Comparison of ENCODE assay signal across 9 cellular contexts in the genomic region with DNA sequence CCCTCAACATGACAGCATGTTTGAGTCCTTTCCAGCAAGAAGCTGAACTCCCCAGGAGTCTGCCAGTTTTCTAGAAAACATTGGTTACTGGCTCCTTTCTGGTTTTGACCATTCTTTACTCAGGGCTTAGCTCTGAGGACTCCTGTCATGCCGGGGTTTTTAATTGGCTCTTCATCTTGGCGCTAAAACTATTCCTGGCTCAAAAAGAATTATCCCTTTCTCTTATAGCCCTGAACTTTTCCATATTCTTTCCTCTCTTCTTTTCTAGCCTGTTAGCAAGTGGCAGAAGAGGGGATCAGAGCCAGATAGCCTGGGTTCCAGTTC. TPM values are rescaled to one million over a fixed set of nuclear protein-coding genes. Genes with fewer than 3 reads are reported as not detected.
DNase-seq lines count a peak whose midpoint lies in the region; ATAC-seq and TF ChIP-seq lines count a peak whose summit lies in the region.
"Had no signal": no experiment of that assay in that cellular context is flagged by ENCODE, and none has a peak within 500 bp of the region (broad histone marks: within the 10 kb centered on the region; RNA-seq: fewer than 3 reads in every experiment).

No MANE protein-coding gene starts in this region.

- DNase-seq in DND-41 (no peak), SK-N-SH (no peak), globus pallidus (ENCODE audit: low spot score) (no peak), thyroid gland (no peak), NCI-H345 (lab: John Stamatoyannopoulos, UW) (no peak), esophagus squamous epithelium (lab: John Stamatoyannopoulos, UW) (no peak)
- DNase-seq: stimulated activated CD4-positive, alpha-beta T cell treated with anti-CD3 and anti-CD28 coated beads, Interleukin-1b, Interleukin-23, amount 100 ng/mL, for 48 hours had no signal

- no peak for TF ChIP-seq RAD21 in SK-N-SH (IDR thresholded peaks at IDR 0.05; ENCODE audit: low read length)

- peaks cover 24% of the 10 kb centered on the region for H4K20me1 ChIP-seq in DND-41 (ENCODE audit: insufficient read depth, low read length)
- no peaks in the 10 kb centered on the region for H4K20me1 ChIP-seq in SK-N-SH (ENCODE audit: insufficient read depth)

- intact Hi-C loops in thyroid gland (cut with DNase I), result no loop called here
- intact Hi-C loops in esophagus squamous epithelium (cut with DNase I), result no loop called here

- no peak overlapping the region for H3K27ac ChIP-seq in DND-41 (ENCODE audit: low read length)
- H3K27ac ChIP-seq in SK-N-SH (ENCODE audit: low read depth in 2 of 2, low read length in 1 of 2), result no peak overlapping the region
- no peak overlapping the region for H3K27ac ChIP-seq in muscle layer of duodenum (ENCODE audit: low read length)
- peak overlapping the region in 1 of 3 donors; percentile 14 for H3K27ac ChIP-seq in thyroid gland
- H3K27ac ChIP-seq in esophagus squamous epithelium, result peak overlapping the region in 1 of 4 donors; percentile 21

- peaks cover 51% of the 10 kb centered on the region for H3K4me1 ChIP-seq in DND-41 (ENCODE audit: insufficient read depth, low read length)
- peaks cover 4 to 24% of the 10 kb centered on the region in 2 experiments for H3K4me1 ChIP-seq in SK-N-SH (ENCODE audit: control insufficient read depth in 1 of 2, insufficient read depth in 2 of 2, low read depth in 1 of 2, low read length in 1 of 2)
- peaks cover 0 to 7% of the 10 kb centered on the region in 2 donors for H3K4me1 ChIP-seq in muscle layer of duodenum (ENCODE audit: control insufficient read depth in 1 of 2, insufficient read depth in 2 of 2, low read length in 2 of 2)
- peaks cover 6 to 16% of the 10 kb centered on the region in 2 donors for H3K4me1 ChIP-seq in thyroid gland
- peaks cover 3 to 56% (median 11%) of the 10 kb centered on the region in 3 donors for H3K4me1 ChIP-seq in esophagus squamous epithelium

- POLR2A ChIA-PET in SK-N-SH (lab: Yijun Ruan, JAX), result no interaction called here

- no peaks in the 10 kb centered on the region for H3K9me2 ChIP-seq in SK-N-SH

- H2AFZ ChIP-seq in DND-41 (ENCODE audit: low read depth, low read length) (peak overlapping the region; percentile 42; the same call in 1 of the 2 replicates), SK-N-SH (ENCODE audit: low read depth) (no peak overlapping the region; the same call in 1 of the 2 replicates)

- H3K9ac ChIP-seq in DND-41 (ENCODE audit: low read depth, low read length) (no peak overlapping the region), SK-N-SH (no peak overlapping the region)

- TF ChIP-seq POLR2A in thyroid gland (IDR thresholded peaks at IDR 0.05) (no peak), esophagus squamous epithelium (IDR thresholded peaks at IDR 0.05) (no peak)

- 93% methylated on average over 2 of the region's 2 CpGs for WGBS in SK-N-SH (ENCODE audit: low lambda C conversion rate)
- WGBS in thyroid gland, 2 donors, result 53 to 74% methylated on average over 2 of the region's 2 CpGs
- WGBS in esophagus squamous epithelium, 2 donors, result 13 to 71% methylated on average over 2 of the region's 2 CpGs

- no peak for TF ChIP-seq EP300 in SK-N-SH (IDR thresholded peaks at IDR 0.05; ENCODE audit: borderline replicate concordance in 1 of 2, low read depth in 1 of 2, low read length in 1 of 2)

- CTCF ChIA-PET in SK-N-SH (lab: Yijun Ruan, JAX), result interaction anchor here (1.0 to 1.6 kb wide), 3 partner anchors 10 to 628 kb away, joined by 3 to 4 read pairs (median 4); no protein-coding TSS in a partner anchor

- no peak for ATAC-seq in DND-41 (ENCODE audit: insufficient read depth, low read depth)
- peak; percentile 29 for ATAC-seq in GM21528 (IDR thresholded peaks at IDR 0.05; ENCODE audit: low FRiP score, unreplicated experiment)

- H3K27me3 ChIP-seq in DND-41 (ENCODE audit: insufficient read depth, low read length, poor library complexity) (peaks cover 35% of the 10 kb centered on the region), SK-N-SH (ENCODE audit: insufficient read depth) (no peaks in the 10 kb centered on the region), muscle layer of duodenum (ENCODE audit: low read depth, low read length) (no peaks in the 10 kb centered on the region), thyroid gland (no peaks in the 10 kb centered on the region), esophagus squamous epithelium (no peaks in the 10 kb centered on the region)

- TF ChIP-seq CTCF in DND-41 (IDR thresholded peaks at IDR 0.05; ENCODE audit: borderline replicate concordance, extremely low read depth, low read length, poor library complexity, severe bottlenecking) (no peak), SK-N-SH (IDR thresholded peaks at IDR 0.05) (no peak), thyroid gland (IDR thresholded peaks at IDR 0.05) (no peak), esophagus squamous epithelium (IDR thresholded peaks at IDR 0.05) (no peak)

- H3K36me3 ChIP-seq in DND-41 (ENCODE audit: insufficient read depth, low read length) (no peaks in the 10 kb centered on the region), SK-N-SH (replicated peaks in 1 of 2; ENCODE audit: control insufficient read depth in 1 of 2, insufficient read depth in 2 of 2, low read length in 1 of 2) (no peaks in the 10 kb centered on the region), muscle layer of duodenum (ENCODE audit: control insufficient read depth in 1 of 2, insufficient read depth in 2 of 2, low read length in 2 of 2) (no peaks in the 10 kb centered on the region), thyroid gland (no peaks in the 10 kb centered on the region), esophagus squamous epithelium (no peaks in the 10 kb centered on the region)

- H3K4me2 ChIP-seq in DND-41 (ENCODE audit: insufficient read depth, low read length), result peak overlapping the region; percentile 64
- H3K4me2 ChIP-seq in SK-N-SH, result peak overlapping the region; percentile 41

- H3K9me3 ChIP-seq in DND-41 (ENCODE audit: insufficient read depth, low read length, severe bottlenecking) (no peaks in the 10 kb centered on the region), SK-N-SH (no peaks in the 10 kb centered on the region), muscle layer of duodenum (ENCODE audit: control insufficient read depth in 1 of 2, low read length in 2 of 2) (no peaks in the 10 kb centered on the region), thyroid gland (no peaks in the 10 kb centered on the region), esophagus squamous epithelium (no peaks in the 10 kb centered on the region)

- peaks cover under 1% of the 10 kb centered on the region for H3F3A ChIP-seq in SK-N-SH (replicated peaks; ENCODE audit: insufficient read depth)

- H3K4me3 ChIP-seq in DND-41 (ENCODE audit: low read depth in 1 of 2, low read length in 2 of 2) (peak overlapping the region in 1 of 2 experiments; percentile 42; a peak in 2 of 4 replicates), SK-N-SH (ENCODE audit: low read depth in 2 of 2, low read length in 1 of 2) (0 out of 4 replicates have a peak overlapping the region, but pooled peaks of 1 of the 2 experiments have one; percentile 3), muscle layer of duodenum (ENCODE audit: low read depth in 1 of 2, low read length in 2 of 2) (peak overlapping the region; percentile 32 to 37), thyroid gland (replicated peaks in 1 of 3) (no peak overlapping the region), esophagus squamous epithelium (peak overlapping the region in 2 of 4 donors; percentile 4 to 42)

- H3K79me2 ChIP-seq in DND-41 (ENCODE audit: insufficient read depth, low read length) (no peaks in the 10 kb centered on the region), SK-N-SH (ENCODE audit: insufficient read depth) (no peaks in the 10 kb centered on the region)

TF ChIP-seq in SK-N-SH, 30 proteins besides CTCF, POLR2A, EP300 and RAD21 (continues in another document):
- no peak for TF ChIP-seq TAF1 (IDR thresholded peaks at IDR 0.05; ENCODE audit: borderline replicate concordance, low read depth, low read length)
- TF ChIP-seq, protein P1, sequence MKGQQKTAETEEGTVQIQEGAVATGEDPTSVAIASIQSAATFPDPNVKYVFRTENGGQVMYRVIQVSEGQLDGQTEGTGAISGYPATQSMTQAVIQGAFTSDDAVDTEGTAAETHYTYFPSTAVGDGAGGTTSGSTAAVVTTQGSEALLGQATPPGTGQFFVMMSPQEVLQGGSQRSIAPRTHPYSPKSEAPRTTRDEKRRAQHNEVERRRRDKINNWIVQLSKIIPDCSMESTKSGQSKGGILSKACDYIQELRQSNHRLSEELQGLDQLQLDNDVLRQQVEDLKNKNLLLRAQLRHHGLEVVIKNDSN (IDR thresholded peaks at IDR 0.05; ENCODE audit: borderline replicate concordance, low read depth), result no peak
- TF ChIP-seq, protein P2, sequence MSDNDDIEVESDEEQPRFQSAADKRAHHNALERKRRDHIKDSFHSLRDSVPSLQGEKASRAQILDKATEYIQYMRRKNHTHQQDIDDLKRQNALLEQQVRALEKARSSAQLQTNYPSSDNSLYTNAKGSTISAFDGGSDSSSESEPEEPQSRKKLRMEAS (IDR thresholded peaks at IDR 0.05; ENCODE audit: low read depth), result no peak
- TF ChIP-seq MXI1 (IDR thresholded peaks at IDR 0.05; ENCODE audit: low read depth, low read length), result no peak
- TF ChIP-seq FOXJ3 (CRISPR knock-in tag; IDR thresholded peaks at IDR 0.05), result no peak
- no peak for TF ChIP-seq YY1 (IDR thresholded peaks at IDR 0.05; ENCODE audit: low read depth)
- TF ChIP-seq, protein P3, sequence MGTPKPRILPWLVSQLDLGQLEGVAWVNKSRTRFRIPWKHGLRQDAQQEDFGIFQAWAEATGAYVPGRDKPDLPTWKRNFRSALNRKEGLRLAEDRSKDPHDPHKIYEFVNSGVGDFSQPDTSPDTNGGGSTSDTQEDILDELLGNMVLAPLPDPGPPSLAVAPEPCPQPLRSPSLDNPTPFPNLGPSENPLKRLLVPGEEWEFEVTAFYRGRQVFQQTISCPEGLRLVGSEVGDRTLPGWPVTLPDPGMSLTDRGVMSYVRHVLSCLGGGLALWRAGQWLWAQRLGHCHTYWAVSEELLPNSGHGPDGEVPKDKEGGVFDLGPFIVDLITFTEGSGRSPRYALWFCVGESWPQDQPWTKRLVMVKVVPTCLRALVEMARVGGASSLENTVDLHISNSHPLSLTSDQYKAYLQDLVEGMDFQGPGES (IDR thresholded peaks at IDR 0.05; ENCODE audit: low read depth, low read length), result no peak
- TF ChIP-seq NFIC (IDR thresholded peaks at IDR 0.05; ENCODE audit: borderline replicate concordance), result no peak
- TF ChIP-seq CHD2 (IDR thresholded peaks at IDR 0.05; ENCODE audit: low read length, partially characterized antibody), result no peak
- no peak for TF ChIP-seq NRF1 (IDR thresholded peaks at IDR 0.05; ENCODE audit: low read depth, low read length)

RNA-seq across cellular contexts. Expression of a gene that starts 59.7 kb away (rescaled TPM):
- 4.3 and 5.1 TPM in 2 replicates for polyA plus RNA-seq in SK-N-SH (2012; rRNA removed)
- 4.3 and 4.6 TPM in 2 replicates for polyA plus RNA-seq in SK-N-SH (2012; cell fraction: cytosol; rRNA removed)
- 4.5 and 7.4 TPM in 2 replicates for polyA plus RNA-seq in SK-N-SH (2012; cell fraction: nucleus; rRNA removed)
- 10 to 100 TPM; 16.0 to 30.5 (median 20.9) TPM for total RNA-seq in thyroid gland
- total RNA-seq in esophagus squamous epithelium, result 10 to 100 TPM in 1 of 4 donors, 1 to 10 TPM in 3; 7.8 to 12.2 (median 7.9) TPM

Comparison
In these comparisons a context has a peak if more than half of its experiments do, and no peak if none do; other contexts are left out.
1. H3K4me3 ChIP-seq: peak in muscle layer of duodenum (2 of 2); none in thyroid gland (0 of 3).